In genomic region chr13:109706015-109706715, GRCh38 we compare ENCODE assay signal across 2 cellular contexts.
TF ChIP-seq lines count a peak whose summit lies in the region.

No MANE protein-coding gene starts in this region.

TF ChIP-seq in HEK293, 187 proteins besides CTCF, POLR2A, EP300 and RAD21 (continued from another document):
- no peak for TF ChIP-seq TSHZ1 (tag by site-specific recombination; IDR thresholded peaks at IDR 0.05; ENCODE audit: borderline replicate concordance)
- no peak for TF ChIP-seq ZNF837 (tag by site-specific recombination; IDR thresholded peaks at IDR 0.05)
- TF ChIP-seq, protein P1, sequence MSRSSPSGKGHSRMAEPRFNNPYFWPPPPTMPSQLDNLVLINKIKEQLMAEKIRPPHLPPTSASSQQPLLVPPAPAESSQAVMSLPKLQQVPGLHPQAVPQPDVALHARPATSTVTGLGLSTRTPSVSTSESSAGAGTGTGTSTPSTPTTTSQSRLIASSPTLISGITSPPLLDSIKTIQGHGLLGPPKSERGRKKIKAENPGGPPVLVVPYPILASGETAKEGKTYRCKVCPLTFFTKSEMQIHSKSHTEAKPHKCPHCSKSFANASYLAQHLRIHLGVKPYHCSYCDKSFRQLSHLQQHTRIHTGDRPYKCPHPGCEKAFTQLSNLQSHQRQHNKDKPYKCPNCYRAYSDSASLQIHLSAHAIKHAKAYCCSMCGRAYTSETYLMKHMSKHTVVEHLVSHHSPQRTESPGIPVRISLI (tag by site-specific recombination; IDR thresholded peaks at IDR 0.05): no peak
- TF ChIP-seq ZIC2 (tag by site-specific recombination; IDR thresholded peaks at IDR 0.05): peak; percentile 18; the same call in 1 of the 2 replicates
- TF ChIP-seq ZBTB48 (tag by site-specific recombination; IDR thresholded peaks at IDR 0.05): no peak
- TF ChIP-seq, protein P2, sequence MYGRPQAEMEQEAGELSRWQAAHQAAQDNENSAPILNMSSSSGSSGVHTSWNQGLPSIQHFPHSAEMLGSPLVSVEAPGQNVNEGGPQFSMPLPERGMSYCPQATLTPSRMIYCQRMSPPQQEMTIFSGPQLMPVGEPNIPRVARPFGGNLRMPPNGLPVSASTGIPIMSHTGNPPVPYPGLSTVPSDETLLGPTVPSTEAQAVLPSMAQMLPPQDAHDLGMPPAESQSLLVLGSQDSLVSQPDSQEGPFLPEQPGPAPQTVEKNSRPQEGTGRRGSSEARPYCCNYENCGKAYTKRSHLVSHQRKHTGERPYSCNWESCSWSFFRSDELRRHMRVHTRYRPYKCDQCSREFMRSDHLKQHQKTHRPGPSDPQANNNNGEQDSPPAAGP (tag by site-specific recombination; IDR thresholded peaks at IDR 0.05): no peak
- TF ChIP-seq ZNF692 (tag by site-specific recombination; IDR thresholded peaks at IDR 0.05): no peak
- no peak for TF ChIP-seq ZNF776 (tag by site-specific recombination; IDR thresholded peaks at IDR 0.05; ENCODE audit: borderline replicate concordance)
- TF ChIP-seq ZBTB10 (tag by site-specific recombination; IDR thresholded peaks at IDR 0.05): no peak

TF ChIP-seq in K562, 482 proteins besides CTCF, POLR2A, EP300 and RAD21 (continued from another document):
- TF ChIP-seq, protein P3, sequence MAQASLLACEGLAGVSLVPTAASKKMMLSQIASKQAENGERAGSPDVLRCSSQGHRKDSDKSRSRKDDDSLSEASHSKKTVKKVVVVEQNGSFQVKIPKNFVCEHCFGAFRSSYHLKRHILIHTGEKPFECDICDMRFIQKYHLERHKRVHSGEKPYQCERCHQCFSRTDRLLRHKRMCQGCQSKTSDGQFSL (CRISPR knock-in tag; IDR thresholded peaks at IDR 0.05): no peak
- TF ChIP-seq, protein P3 (tag; IDR thresholded peaks at IDR 0.05): peak in 1 of 2 experiments; percentile 59; a peak in 1 of 4 replicates
- TF ChIP-seq STAT5A (IDR thresholded peaks at IDR 0.05; ENCODE audit: borderline replicate concordance, low read length) (no peak), RBM15 (IDR thresholded peaks at IDR 0.05; ENCODE audit: insufficient read depth, low read length) (no peak), COPS2 (conservative IDR thresholded peaks at IDR 0.05) (no peak), GABPA (tag; conservative IDR thresholded peaks at IDR 0.05; ENCODE audit: low read depth) (0 out of 2 replicates have a peak, but pooled peaks have one; percentile 10), ZBTB40 (IDR thresholded peaks at IDR 0.05) (no peak), ZBTB40 (CRISPR knock-in tag; IDR thresholded peaks at IDR 0.05) (no peak), ZNF184 (CRISPR knock-in tag; IDR thresholded peaks at IDR 0.05) (no peak), HNRNPH1 (optimal IDR thresholded peaks at IDR 0.05; ENCODE audit: low read depth, low read length) (no peak), CHCHD3 (CRISPR knock-in tag; IDR thresholded peaks at IDR 0.05) (no peak), BRD4 (IDR thresholded peaks at IDR 0.05) (peak; percentile 67), FOXA3 (CRISPR knock-in tag; conservative IDR thresholded peaks at IDR 0.05 in 1 of 2, IDR thresholded peaks at IDR 0.05 in 1 of 2) (no peak), DIDO1 (tag; IDR thresholded peaks at IDR 0.05; ENCODE audit: low read depth) (no peak), MAFG (tag; conservative IDR thresholded peaks at IDR 0.05) (no peak), ZNF316 (IDR thresholded peaks at IDR 0.05) (no peak), DMBX1 (CRISPR knock-in tag; IDR thresholded peaks at IDR 0.05; ENCODE audit: borderline replicate concordance) (0 out of 2 replicates have a peak, but pooled peaks have one; percentile 44), ZBTB1 (CRISPR knock-in tag; IDR thresholded peaks at IDR 0.05; ENCODE audit: borderline replicate concordance, low read depth) (no peak), TAF15 (IDR thresholded peaks at IDR 0.05; ENCODE audit: low read depth, low read length) (no peak)
- TF ChIP-seq, protein P4, sequence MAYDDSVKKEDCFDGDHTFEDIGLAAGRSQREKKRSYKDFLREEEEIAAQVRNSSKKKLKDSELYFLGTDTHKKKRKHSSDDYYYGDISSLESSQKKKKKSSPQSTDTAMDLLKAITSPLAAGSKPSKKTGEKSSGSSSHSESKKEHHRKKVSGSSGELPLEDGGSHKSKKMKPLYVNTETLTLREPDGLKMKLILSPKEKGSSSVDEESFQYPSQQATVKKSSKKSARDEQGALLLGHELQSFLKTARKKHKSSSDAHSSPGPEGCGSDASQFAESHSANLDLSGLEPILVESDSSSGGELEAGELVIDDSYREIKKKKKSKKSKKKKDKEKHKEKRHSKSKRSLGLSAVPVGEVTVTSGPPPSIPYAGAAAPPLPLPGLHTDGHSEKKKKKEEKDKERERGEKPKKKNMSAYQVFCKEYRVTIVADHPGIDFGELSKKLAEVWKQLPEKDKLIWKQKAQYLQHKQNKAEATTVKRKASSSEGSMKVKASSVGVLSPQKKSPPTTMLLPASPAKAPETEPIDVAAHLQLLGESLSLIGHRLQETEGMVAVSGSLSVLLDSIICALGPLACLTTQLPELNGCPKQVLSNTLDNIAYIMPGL (CRISPR knock-in tag; IDR thresholded peaks at IDR 0.05): no peak
- TF ChIP-seq, protein P5, sequence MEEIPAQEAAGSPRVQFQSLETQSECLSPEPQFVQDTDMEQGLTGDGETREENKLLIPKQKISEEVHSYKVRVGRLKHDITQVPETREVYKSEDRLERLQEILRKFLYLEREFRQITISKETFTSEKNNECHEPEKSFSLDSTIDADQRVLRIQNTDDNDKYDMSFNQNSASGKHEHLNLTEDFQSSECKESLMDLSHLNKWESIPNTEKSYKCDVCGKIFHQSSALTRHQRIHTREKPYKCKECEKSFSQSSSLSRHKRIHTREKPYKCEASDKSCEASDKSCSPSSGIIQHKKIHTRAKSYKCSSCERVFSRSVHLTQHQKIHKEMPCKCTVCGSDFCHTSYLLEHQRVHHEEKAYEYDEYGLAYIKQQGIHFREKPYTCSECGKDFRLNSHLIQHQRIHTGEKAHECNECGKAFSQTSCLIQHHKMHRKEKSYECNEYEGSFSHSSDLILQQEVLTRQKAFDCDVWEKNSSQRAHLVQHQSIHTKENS (CRISPR knock-in tag; IDR thresholded peaks at IDR 0.05): no peak
